ENCODE assay signal across 1 cellular context in genomic region chr18:63970803-63971191, GRCh38.
TF ChIP-seq lines count a peak whose summit lies in the region.

No MANE protein-coding gene starts in this region.

TF ChIP-seq in endothelial cell of umbilical vein, 7 proteins besides CTCF, POLR2A, EP300 and RAD21:
- TF ChIP-seq JUN (IDR thresholded peaks at IDR 0.05; ENCODE audit: borderline replicate concordance, insufficient read depth, insufficient read length, low read depth), result no peak
- TF ChIP-seq MYC (IDR thresholded peaks at IDR 0.05; ENCODE audit: low read depth, low read length), result no peak
- no peak for TF ChIP-seq GATA2 (IDR thresholded peaks at IDR 0.05; ENCODE audit: insufficient read depth, insufficient read length, low read depth, low read length)
- no peak for TF ChIP-seq FOS (IDR thresholded peaks at IDR 0.05; ENCODE audit: borderline replicate concordance, insufficient read depth, low read length)
- no peak for TF ChIP-seq POLR2AphosphoS5 (IDR thresholded peaks at IDR 0.05; ENCODE audit: insufficient read depth, low read depth, low read length)
- no peak for TF ChIP-seq EZH2 (IDR thresholded peaks at IDR 0.05; ENCODE audit: borderline replicate concordance, low read depth, low read length, severe bottlenecking)
- no peak for TF ChIP-seq MAX (IDR thresholded peaks at IDR 0.05; ENCODE audit: insufficient read depth, insufficient read length)
